Comparison of ENCODE assay signal across 1 cellular context in the genomic region with DNA sequence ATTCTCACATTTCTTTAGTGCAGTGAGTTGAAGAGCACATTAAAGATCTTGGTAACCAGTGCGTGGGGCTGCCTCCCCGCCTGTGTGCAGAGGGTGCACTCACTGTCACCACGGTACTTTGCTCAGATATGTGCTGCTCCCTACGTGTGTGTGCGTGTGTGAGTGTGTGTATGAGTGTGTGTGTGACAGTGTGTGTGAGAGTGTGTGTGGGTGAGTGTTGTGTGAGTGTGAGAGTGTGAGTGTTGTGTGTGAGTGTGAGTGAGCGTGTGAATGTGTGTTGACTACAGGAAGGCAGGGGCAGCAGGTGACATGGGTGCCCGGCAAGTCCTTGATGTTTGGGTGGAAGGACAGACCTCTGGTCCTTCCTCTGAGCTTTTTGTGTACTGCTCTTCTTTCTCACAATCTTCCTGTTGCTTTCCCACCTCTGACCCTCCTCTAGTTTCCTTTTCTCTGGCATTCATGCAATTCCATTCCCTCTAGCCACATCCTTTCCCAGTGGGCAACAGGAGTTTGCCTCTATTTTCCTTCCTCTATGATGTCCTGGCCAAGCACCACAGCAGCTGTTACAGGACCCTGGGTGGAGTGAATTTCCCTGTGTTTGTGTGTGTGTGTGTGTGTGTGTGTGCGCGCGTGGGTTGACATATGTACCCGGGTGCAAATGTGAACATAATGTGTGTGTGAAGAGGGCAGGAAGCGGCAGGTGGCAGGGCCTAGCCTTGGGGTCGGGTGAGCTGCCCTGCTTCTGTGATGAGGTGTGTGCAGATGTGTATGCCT.
TF ChIP-seq lines count a peak whose summit lies in the region.

No MANE protein-coding gene starts in this region.

TF ChIP-seq in K562, 482 proteins besides CTCF, POLR2A, EP300 and RAD21:
- TF ChIP-seq SMARCA5 (IDR thresholded peaks at IDR 0.05) (peak; percentile 26; the same call in 1 of the 2 replicates), GATAD2B (IDR thresholded peaks at IDR 0.05; ENCODE audit: borderline replicate concordance) (no peak), OTX1 (CRISPR knock-in tag; IDR thresholded peaks at IDR 0.05) (peak; percentile 53; the same call in 1 of the 2 replicates), RB1 (IDR thresholded peaks at IDR 0.05; ENCODE audit: low read depth) (no peak), HDAC1 (IDR thresholded peaks at IDR 0.05) (0 out of 4 replicates have a peak, but pooled peaks of 1 of the 2 experiments have one; percentile 37), TSC22D4 (tag; IDR thresholded peaks at IDR 0.05) (0 out of 2 replicates have a peak, but pooled peaks have one; percentile 14), CBFB (CRISPR knock-in tag; IDR thresholded peaks at IDR 0.05) (no peak), MCM3 (IDR thresholded peaks at IDR 0.05) (peak; percentile 33; the same call in 1 of the 2 replicates)
- TF ChIP-seq, protein P1, sequence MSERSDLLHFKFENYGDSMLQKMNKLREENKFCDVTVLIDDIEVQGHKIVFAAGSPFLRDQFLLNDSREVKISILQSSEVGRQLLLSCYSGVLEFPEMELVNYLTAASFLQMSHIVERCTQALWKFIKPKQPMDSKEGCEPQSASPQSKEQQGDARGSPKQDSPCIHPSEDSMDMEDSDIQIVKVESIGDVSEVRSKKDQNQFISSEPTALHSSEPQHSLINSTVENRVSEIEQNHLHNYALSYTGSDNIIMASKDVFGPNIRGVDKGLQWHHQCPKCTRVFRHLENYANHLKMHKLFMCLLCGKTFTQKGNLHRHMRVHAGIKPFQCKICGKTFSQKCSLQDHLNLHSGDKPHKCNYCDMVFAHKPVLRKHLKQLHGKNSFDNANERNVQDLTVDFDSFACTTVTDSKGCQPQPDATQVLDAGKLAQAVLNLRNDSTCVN (CRISPR knock-in tag; IDR thresholded peaks at IDR 0.05) = peak; percentile 21; the same call in 1 of the 2 replicates
